ENCODE assay signal across 1 cellular context in genomic region chr1:44827197-44828002, GRCh38.
TF ChIP-seq lines count a peak whose summit lies in the region.

No MANE protein-coding gene starts in this region.

TF ChIP-seq in HepG2, 621 proteins besides CTCF, POLR2A, EP300 and RAD21 (continued from another document and continues in another):
- TF ChIP-seq ZNF407 (CRISPR knock-in tag; IDR thresholded peaks at IDR 0.05; ENCODE audit: not compliant biosample characterization) = no peak
- TF ChIP-seq RXRB (CRISPR knock-in tag; IDR thresholded peaks at IDR 0.05; ENCODE audit: borderline replicate concordance) = peak; percentile 71; the same call in 1 of the 2 replicates
- TF ChIP-seq, protein P1, sequence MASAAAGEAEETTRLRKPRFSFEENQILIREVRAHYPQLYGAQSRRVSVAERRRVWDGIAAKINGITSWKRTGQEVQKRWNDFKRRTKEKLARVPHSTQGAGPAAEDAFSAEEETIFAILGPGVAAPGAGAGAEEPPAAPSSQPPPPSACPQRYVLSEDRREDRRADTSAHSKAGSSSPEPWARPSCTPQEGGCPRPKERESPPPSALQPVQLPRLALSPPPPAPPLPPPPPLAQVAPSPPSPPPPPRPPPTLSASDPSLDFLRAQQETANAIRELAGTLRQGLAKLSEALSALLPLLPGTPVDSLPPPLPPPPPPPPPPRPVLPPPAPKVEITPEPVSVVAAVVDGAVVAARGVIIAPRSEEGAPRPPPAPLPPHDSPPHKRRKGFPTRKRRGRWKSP (CRISPR knock-in tag; IDR thresholded peaks at IDR 0.05) = no peak; the same call in 1 of the 2 replicates
- no peak for TF ChIP-seq ZNF138 (CRISPR knock-in tag; IDR thresholded peaks at IDR 0.05; ENCODE audit: low read depth)
- TF ChIP-seq BRCA1 (CRISPR knock-in tag; IDR thresholded peaks at IDR 0.05) = no peak
- TF ChIP-seq ZNF34 (CRISPR knock-in tag; IDR thresholded peaks at IDR 0.05; ENCODE audit: borderline replicate concordance) = no peak
- TF ChIP-seq ZNF513 (CRISPR knock-in tag; conservative IDR thresholded peaks at IDR 0.05) = no peak
- no peak for TF ChIP-seq AKAP8 (CRISPR knock-in tag; IDR thresholded peaks at IDR 0.05)
- TF ChIP-seq IRX3 (CRISPR knock-in tag; IDR thresholded peaks at IDR 0.05; ENCODE audit: borderline replicate concordance, low read depth) = no peak
- TF ChIP-seq FOXP4 (CRISPR knock-in tag; IDR thresholded peaks at IDR 0.05) = no peak
- TF ChIP-seq ZSCAN25 (CRISPR knock-in tag; IDR thresholded peaks at IDR 0.05) = peak; percentile 91
- TF ChIP-seq TARDBP (CRISPR knock-in tag; IDR thresholded peaks at IDR 0.05) = 0 out of 2 replicates have a peak, but pooled peaks have one; percentile 16
- TF ChIP-seq ZNF383 (CRISPR knock-in tag; IDR thresholded peaks at IDR 0.05; ENCODE audit: borderline replicate concordance) = no peak
- TF ChIP-seq ZNF878 (CRISPR knock-in tag; IDR thresholded peaks at IDR 0.05) = no peak
- TF ChIP-seq NR2F2 (IDR thresholded peaks at IDR 0.05; ENCODE audit: borderline replicate concordance, low read depth) = peak; percentile 50; the same call in 1 of the 2 replicates
- TF ChIP-seq ZMYM4 (CRISPR knock-in tag; IDR thresholded peaks at IDR 0.05) = peak; percentile 62; the same call in 1 of the 2 replicates
- 0 out of 2 replicates have a peak, but pooled peaks have one; percentile 51 for TF ChIP-seq ZNF547 (CRISPR knock-in tag; IDR thresholded peaks at IDR 0.05)
- no peak for TF ChIP-seq TRIM24 (CRISPR knock-in tag; IDR thresholded peaks at IDR 0.05)
- TF ChIP-seq ZNF335 (CRISPR knock-in tag; IDR thresholded peaks at IDR 0.05) = peak; percentile 29; the same call in 1 of the 2 replicates
- TF ChIP-seq NCOA2 (CRISPR knock-in tag; IDR thresholded peaks at IDR 0.05) = peak; percentile 39; the same call in 1 of the 2 replicates
- TF ChIP-seq ZSCAN5A (CRISPR knock-in tag; IDR thresholded peaks at IDR 0.05; ENCODE audit: borderline replicate concordance) = no peak
- peak; percentile 25; the same call in 1 of the 2 replicates for TF ChIP-seq ZNF501 (CRISPR knock-in tag; IDR thresholded peaks at IDR 0.05)
- no peak for TF ChIP-seq NPAS2 (CRISPR knock-in tag; IDR thresholded peaks at IDR 0.05; ENCODE audit: borderline replicate concordance)
- no peak for TF ChIP-seq ZSCAN20 (CRISPR knock-in tag; IDR thresholded peaks at IDR 0.05; ENCODE audit: borderline replicate concordance)
- TF ChIP-seq SIN3A (IDR thresholded peaks at IDR 0.05; ENCODE audit: borderline replicate concordance, low read depth, low read length) = peak; percentile 22; the same call in 1 of the 2 replicates
- TF ChIP-seq NRL (CRISPR knock-in tag; IDR thresholded peaks at IDR 0.05; ENCODE audit: borderline replicate concordance) = no peak
- TF ChIP-seq ARNT (IDR thresholded peaks at IDR 0.05) = no peak
- peak; percentile 22; the same call in 1 of the 2 replicates for TF ChIP-seq ZNF891 (CRISPR knock-in tag; IDR thresholded peaks at IDR 0.05)
- peak; percentile 52; the same call in 1 of the 2 replicates for TF ChIP-seq MXD4 (CRISPR knock-in tag; IDR thresholded peaks at IDR 0.05)
- TF ChIP-seq ZNF75D (CRISPR knock-in tag; IDR thresholded peaks at IDR 0.05; ENCODE audit: borderline replicate concordance) = no peak
- TF ChIP-seq MED1 (CRISPR knock-in tag; IDR thresholded peaks at IDR 0.05) = peak; percentile 33; the same call in 1 of the 2 replicates
- TF ChIP-seq SMYD3 (CRISPR knock-in tag; IDR thresholded peaks at IDR 0.05) = no peak
- TF ChIP-seq GTF3A (CRISPR knock-in tag; conservative IDR thresholded peaks at IDR 0.05) = no peak; the same call in 1 of the 2 replicates
- no peak for TF ChIP-seq HNRNPUL1 (IDR thresholded peaks at IDR 0.05; ENCODE audit: low read depth, low read length)
- TF ChIP-seq GABPB1 (CRISPR knock-in tag; IDR thresholded peaks at IDR 0.05) = no peak; the same call in 1 of the 2 replicates
- TF ChIP-seq PPARG (CRISPR knock-in tag; conservative IDR thresholded peaks at IDR 0.05) = no peak
- TF ChIP-seq ZNF343 (CRISPR knock-in tag; IDR thresholded peaks at IDR 0.05) = no peak
- TF ChIP-seq MTA1 (CRISPR knock-in tag; IDR thresholded peaks at IDR 0.05; ENCODE audit: borderline replicate concordance) = no peak
- no peak for TF ChIP-seq CBX2 (IDR thresholded peaks at IDR 0.05; ENCODE audit: low read depth, low read length)
- no peak for TF ChIP-seq CBX2 (CRISPR knock-in tag; IDR thresholded peaks at IDR 0.05; ENCODE audit: low read depth)
- 0 out of 2 replicates have a peak, but pooled peaks have one; percentile 16 for TF ChIP-seq PCBP1 (IDR thresholded peaks at IDR 0.05; ENCODE audit: borderline replicate concordance, low read depth, low read length)
- no peak for TF ChIP-seq ZNF562 (CRISPR knock-in tag; IDR thresholded peaks at IDR 0.05; ENCODE audit: borderline replicate concordance)
- no peak for TF ChIP-seq TAF15 (IDR thresholded peaks at IDR 0.05; ENCODE audit: low read depth, low read length, poor library complexity, severe bottlenecking)
- TF ChIP-seq ZBTB42 (CRISPR knock-in tag; IDR thresholded peaks at IDR 0.05) = no peak
- no peak for TF ChIP-seq KMT2B (CRISPR knock-in tag; IDR thresholded peaks at IDR 0.05)
- TF ChIP-seq ZKSCAN8 (CRISPR knock-in tag; IDR thresholded peaks at IDR 0.05; ENCODE audit: borderline replicate concordance) = no peak
- no peak for TF ChIP-seq REL (CRISPR knock-in tag; conservative IDR thresholded peaks at IDR 0.05)
- TF ChIP-seq, protein P2, sequence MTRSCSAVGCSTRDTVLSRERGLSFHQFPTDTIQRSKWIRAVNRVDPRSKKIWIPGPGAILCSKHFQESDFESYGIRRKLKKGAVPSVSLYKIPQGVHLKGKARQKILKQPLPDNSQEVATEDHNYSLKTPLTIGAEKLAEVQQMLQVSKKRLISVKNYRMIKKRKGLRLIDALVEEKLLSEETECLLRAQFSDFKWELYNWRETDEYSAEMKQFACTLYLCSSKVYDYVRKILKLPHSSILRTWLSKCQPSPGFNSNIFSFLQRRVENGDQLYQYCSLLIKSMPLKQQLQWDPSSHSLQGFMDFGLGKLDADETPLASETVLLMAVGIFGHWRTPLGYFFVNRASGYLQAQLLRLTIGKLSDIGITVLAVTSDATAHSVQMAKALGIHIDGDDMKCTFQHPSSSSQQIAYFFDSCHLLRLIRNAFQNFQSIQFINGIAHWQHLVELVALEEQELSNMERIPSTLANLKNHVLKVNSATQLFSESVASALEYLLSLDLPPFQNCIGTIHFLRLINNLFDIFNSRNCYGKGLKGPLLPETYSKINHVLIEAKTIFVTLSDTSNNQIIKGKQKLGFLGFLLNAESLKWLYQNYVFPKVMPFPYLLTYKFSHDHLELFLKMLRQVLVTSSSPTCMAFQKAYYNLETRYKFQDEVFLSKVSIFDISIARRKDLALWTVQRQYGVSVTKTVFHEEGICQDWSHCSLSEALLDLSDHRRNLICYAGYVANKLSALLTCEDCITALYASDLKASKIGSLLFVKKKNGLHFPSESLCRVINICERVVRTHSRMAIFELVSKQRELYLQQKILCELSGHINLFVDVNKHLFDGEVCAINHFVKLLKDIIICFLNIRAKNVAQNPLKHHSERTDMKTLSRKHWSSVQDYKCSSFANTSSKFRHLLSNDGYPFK (CRISPR knock-in tag; IDR thresholded peaks at IDR 0.05; ENCODE audit: borderline replicate concordance) = no peak
- no peak for TF ChIP-seq SOX6 (IDR thresholded peaks at IDR 0.05)
- TF ChIP-seq SOX6 (CRISPR knock-in tag; IDR thresholded peaks at IDR 0.05) = peak; percentile 61
- TF ChIP-seq MBNL3 (CRISPR knock-in tag; conservative IDR thresholded peaks at IDR 0.05) = no peak
- peak; percentile 35; the same call in 1 of the 2 replicates for TF ChIP-seq ZGPAT (CRISPR knock-in tag; IDR thresholded peaks at IDR 0.05)
